Comparison of ENCODE assay signal across 8 cellular contexts in the genomic region with DNA sequence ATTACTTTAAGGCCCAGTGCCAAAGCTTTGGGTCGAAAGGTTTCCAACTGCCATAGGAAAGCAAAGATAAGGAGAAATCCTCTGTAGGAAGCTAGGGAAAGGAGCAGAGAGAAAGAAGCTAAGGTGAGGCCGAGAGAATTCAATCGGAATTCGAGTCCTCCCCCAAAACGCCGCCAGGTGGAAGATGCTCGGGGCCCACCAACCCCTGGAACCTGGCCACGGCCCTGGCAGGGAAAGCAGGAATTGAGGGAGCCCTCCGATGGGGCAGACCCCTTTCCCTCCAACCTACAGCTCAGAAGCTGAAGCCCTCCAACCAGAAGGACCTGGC. TPM values are rescaled to one million over a fixed set of nuclear protein-coding genes. Genes with fewer than 3 reads are reported as not detected.
DNase-seq lines count a peak whose midpoint lies in the region; ATAC-seq, FAIRE-seq and TF ChIP-seq lines count a peak whose summit lies in the region.

No MANE protein-coding gene starts in this region.

- H3K4me3 ChIP-seq in heart left ventricle (peak overlapping the region; percentile 62 to 96 (median 82)), SK-N-MC (peak overlapping the region; percentile 98), epithelial cell of esophagus (ENCODE audit: low read length) (peak overlapping the region; percentile 88), pancreas (peak overlapping the region; percentile 76 to 97 (median 89))

- no peaks in the 10 kb centered on the region for H3K9me3 ChIP-seq in heart left ventricle
- H3K9me3 ChIP-seq in SK-N-MC (ENCODE audit: low read depth, low read length): no peaks in the 10 kb centered on the region
- H3K9me3 ChIP-seq in pancreas: no peaks in the 10 kb centered on the region

- 0 to 3% (median 2%) methylated on average over 9 of the region's 9 CpGs for WGBS in heart left ventricle, 4 donors
- 0 to 1% methylated on average over 9 of the region's 9 CpGs for WGBS in pancreas, 2 donors

- TF ChIP-seq CTCF in heart left ventricle (IDR thresholded peaks at IDR 0.05) (peak in 1 of 12 donors; percentile 6), epithelial cell of esophagus (IDR thresholded peaks at IDR 0.05; ENCODE audit: insufficient read depth, low read depth, low read length, missing control alignments) (peak; percentile 31), pancreas (IDR thresholded peaks at IDR 0.05) (no peak)

- peak overlapping the region; percentile 97 for H3K9ac ChIP-seq in SK-N-MC (ENCODE audit: insufficient read length)

- H3K4me1 ChIP-seq in heart left ventricle (peaks cover 0 to 66% (median 34%) of the 10 kb centered on the region in 12 donors), pancreas (peaks cover 5 to 10% (median 6%) of the 10 kb centered on the region in 3 donors)

- peak overlapping the region; percentile 87 to 99 (median 96) for H3K27ac ChIP-seq in heart left ventricle
- peak overlapping the region; percentile 92 for H3K27ac ChIP-seq in SK-N-MC
- H3K27ac ChIP-seq in pancreas: peak overlapping the region; percentile 69 to 91 (median 90)

- no peak for TF ChIP-seq POLR2A in heart left ventricle (IDR thresholded peaks at IDR 0.05)

- no peaks in the 10 kb centered on the region for H3K27me3 ChIP-seq in heart left ventricle
- no peaks in the 10 kb centered on the region for H3K27me3 ChIP-seq in pancreas

- intact Hi-C loops in heart left ventricle (cut with DNase I) (loop anchor here in 4 of 10 donors (1.0 to 5.0 kb wide), 3 partner anchors 21 to 47 kb away; a partner anchor contains a TSS), Right ventricle myocardium inferior (cut with DNase I) (loop anchor here (2.0 kb wide), 1 partner anchor 47 kb away; a partner anchor contains a TSS), pancreas (cut with DNase I) (no loop called here)

- no peak for ATAC-seq in heart left ventricle
- ATAC-seq in Right ventricle myocardium inferior: no peak
- peak in 2 of 4 donors; percentile 2 to 26 for ATAC-seq in pancreas
- ATAC-seq in GM21423 (IDR thresholded peaks at IDR 0.05; ENCODE audit: unreplicated experiment): no peak

- peaks cover 0 to 5% (median under 1%) of the 10 kb centered on the region in 9 donors for H3K36me3 ChIP-seq in heart left ventricle
- peaks cover 22% of the 10 kb centered on the region for H3K36me3 ChIP-seq in SK-N-MC (ENCODE audit: insufficient read depth, low read length)
- no peaks in the 10 kb centered on the region for H3K36me3 ChIP-seq in pancreas

- DNase-seq in heart left ventricle: no peak
- DNase-seq in Right ventricle myocardium inferior (ENCODE audit: missing footprints): no peak
- DNase-seq in SK-N-MC (ENCODE audit: low read depth, low spot score): no peak
- DNase-seq in epithelial cell of esophagus (ENCODE audit: low read depth): peak; percentile 21
- DNase-seq in pancreas: no peak
- no peak for DNase-seq in NCI-H2196 (lab: John Stamatoyannopoulos, UW; ENCODE audit: unreplicated experiment)
- DNase-seq in NCI-H1417 treated with DMSO at 0.1 percent for 48 hours (lab: John Stamatoyannopoulos, UW): no peak

- no peak for FAIRE-seq in pancreas (lab: Jason Lieb, UNC)

RNA-seq across cellular contexts. Expression of a gene that starts 0.5 kb away (rescaled TPM):
- total RNA-seq in heart left ventricle (10 to 100 TPM; 18.8 to 35.8 (median 26.9) TPM), Right ventricle myocardium inferior (24.9 TPM), pancreas (10 to 100 TPM in 5 of 6 donors, 1 to 10 TPM in 1; 6.8 to 21.7 (median 14.5) TPM)
- polyA plus RNA-seq in heart left ventricle (10 to 100 TPM in 1 of 2 donors, 1 to 10 TPM in 1; 5.0 to 20.4 TPM), pancreas (10 to 100 TPM in 1 of 2 donors, 1 to 10 TPM in 1; 5.4 to 13.5 TPM)

RNA-seq across cellular contexts. Expression of a gene that starts 21.4 kb away (rescaled TPM):
- total RNA-seq in heart left ventricle (10 to 100 TPM; 10.6 to 28.2 (median 16.6) TPM), Right ventricle myocardium inferior (16.2 TPM), pancreas (10 to 100 TPM in 3 of 6 donors, 1 to 10 TPM in 3; 8.3 to 11.8 (median 9.9) TPM)
- polyA plus RNA-seq in heart left ventricle (10 to 100 TPM; 15.7 to 17.7 TPM), pancreas (10 to 100 TPM; 12.9 to 17.6 TPM)

RNA-seq across cellular contexts. Expression of a gene that starts 47.1 kb away (rescaled TPM):
- total RNA-seq in heart left ventricle (100 to 1,000 TPM in 3 of 9 donors, 10 to 100 TPM in 6; 71.5 to 143 (median 94.5) TPM), Right ventricle myocardium inferior (86.8 TPM), pancreas (10 to 100 TPM; 19.7 to 43.5 (median 34.7) TPM)
- polyA plus RNA-seq in heart left ventricle (100 to 1,000 TPM in 1 of 2 donors, 10 to 100 TPM in 1; 40.3 to 190 TPM), pancreas (10 to 100 TPM; 10.8 to 42.8 TPM)
